In genomic region chr5:71912021-71912420, GRCh38 we compare ENCODE assay signal across 7 cellular contexts.
"Had no signal": no experiment of that assay in that cellular context is flagged by ENCODE, and none has a peak within 500 bp of the region (broad histone marks: within the 10 kb centered on the region; RNA-seq: fewer than 3 reads in every experiment).

No MANE protein-coding gene starts in this region.

- H3K4me2 ChIP-seq: KMS-11 had no signal

- FAIRE-seq: HTR-8/SVneo had no signal

- H3K9ac ChIP-seq: KMS-11 had no signal

- DNase-seq: IMR-90, Karpas-422, KBM-7, KG1 had no signal

- H3K27ac ChIP-seq: HL-60, KMS-11 had no signal
